In the genomic region with DNA sequence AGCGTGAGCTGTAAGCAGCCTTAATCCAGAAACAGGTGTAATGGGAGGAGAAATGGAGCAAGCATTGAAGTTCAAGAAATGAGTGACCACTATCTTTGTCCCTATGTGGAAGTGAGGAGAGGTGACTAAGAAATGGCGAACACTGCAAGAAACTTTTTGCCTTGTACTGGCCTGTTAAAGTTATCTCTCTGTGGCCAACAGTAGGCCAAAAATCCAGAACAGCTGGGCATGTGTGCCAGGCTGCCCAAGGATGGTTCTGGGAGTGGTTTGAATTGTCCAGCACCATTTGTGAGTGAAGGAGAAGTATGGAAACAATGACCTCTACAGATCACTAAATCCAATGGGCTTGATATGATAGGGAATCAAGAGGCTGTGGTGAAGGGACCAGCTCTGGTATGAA, we compare ENCODE assay signal across 20 cellular contexts.
"Had no signal": no experiment of that assay in that cellular context is flagged by ENCODE, and none has a peak within 500 bp of the region (broad histone marks: within the 10 kb centered on the region; RNA-seq: fewer than 3 reads in every experiment).

No MANE protein-coding gene starts in this region.

- H3K27ac ChIP-seq: HL-60, RWPE1 had no signal

- ATAC-seq: Panc1 had no signal

- H3K36me3 ChIP-seq: MG63 had no signal

- H3K4me2 ChIP-seq: SK-N-SH had no signal

- DNase-seq: Karpas-422, KG1, MG63, NCI-H1092, NCI-H1105 treated with DMSO at 0.1 percent for 48 hours, NCI-H1417 treated with DMSO at 0.1 percent for 48 hours, NCI-H146, NCI-H1694 treated with DMSO at 0.1 percent for 48 hours, NCI-H1930, NCI-H2081, NCI-H2107, NCI-H2227 treated with DMSO at 0.1 percent for 48 hours, NCI-H524, NCI-H526 treated with DMSO at 0.1 percent for 48 hours, NCI-H774, SHP77, SK-N-SH had no signal

- H3K4me3 ChIP-seq: MG63 had no signal

- H3K9ac ChIP-seq: SK-N-SH had no signal

- H3K9me3 ChIP-seq: MG63, SK-N-SH had no signal

- H3K27me3 ChIP-seq: MG63 had no signal
